Comparison of ENCODE assay signal across 1 cellular context in genomic region chr2:159457589-159457988, GRCh38.
TF ChIP-seq lines count a peak whose summit lies in the region.

No MANE protein-coding gene starts in this region.

TF ChIP-seq in K562, 482 proteins besides CTCF, POLR2A, EP300 and RAD21 (continued from another document):
- no peak for TF ChIP-seq ZBTB9 (CRISPR knock-in tag; IDR thresholded peaks at IDR 0.05)
- no peak for TF ChIP-seq BCL6 (CRISPR knock-in tag; IDR thresholded peaks at IDR 0.05)
- no peak for TF ChIP-seq SREBF2 (CRISPR knock-in tag; IDR thresholded peaks at IDR 0.05)
- TF ChIP-seq ZC3H11A (IDR thresholded peaks at IDR 0.05; ENCODE audit: low read depth, low read length): no peak
